Comparison of ENCODE assay signal across 9 cellular contexts in the genomic region with DNA sequence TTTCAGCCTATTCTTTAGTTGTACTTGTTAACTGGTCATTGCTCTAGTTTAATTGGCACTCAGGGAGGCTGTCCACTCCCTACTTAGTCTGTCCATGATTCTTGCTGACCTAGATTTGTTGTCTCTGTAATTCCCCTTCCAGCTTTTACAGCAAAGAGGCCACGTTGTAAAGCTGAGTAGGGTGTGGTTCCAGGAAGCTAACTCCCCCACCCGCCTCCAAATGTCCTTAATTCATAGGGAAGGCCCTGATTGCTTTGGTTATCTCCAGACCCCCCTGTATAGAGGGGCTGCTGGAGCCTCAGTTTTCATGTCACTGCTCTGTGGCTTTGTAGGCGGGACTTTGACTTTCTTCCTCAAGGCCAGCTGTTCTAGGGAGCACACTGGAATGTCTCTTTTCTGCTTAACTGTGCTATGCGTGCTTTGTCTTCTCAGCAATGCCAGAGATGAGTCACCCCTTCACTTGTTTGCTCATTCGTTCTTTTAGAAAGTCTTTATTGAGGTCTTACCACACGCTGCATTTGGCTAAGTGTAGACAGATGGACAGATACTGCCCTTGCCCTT.
A peak's percentile ranks its signal among the peaks of the same experiment; 100 is the strongest.
DNase-seq lines count a peak whose midpoint lies in the region; ATAC-seq and TF ChIP-seq lines count a peak whose summit lies in the region.
"Had no signal": no experiment of that assay in that cellular context is flagged by ENCODE, and none has a peak within 500 bp of the region (broad histone marks: within the 10 kb centered on the region; RNA-seq: fewer than 3 reads in every experiment).

No MANE protein-coding gene starts in this region.

- TF ChIP-seq POLR2A in testis (IDR thresholded peaks at IDR 0.05): no peak

- H3K4me1 ChIP-seq in HAP-1 (no peaks in the 10 kb centered on the region), SJSA1 (replicated peaks) (peaks cover 15% of the 10 kb centered on the region), left ventricle myocardium inferior (peaks cover 14% of the 10 kb centered on the region), testis (peaks cover 11% of the 10 kb centered on the region), BE2C (no peaks in the 10 kb centered on the region)

- H3K27me3 ChIP-seq in HAP-1 (ENCODE audit: low read depth) (no peaks in the 10 kb centered on the region), SJSA1 (replicated peaks) (no peaks in the 10 kb centered on the region), left ventricle myocardium inferior (ENCODE audit: low read depth) (no peaks in the 10 kb centered on the region), testis (no peaks in the 10 kb centered on the region), BE2C (no peaks in the 10 kb centered on the region)

- H3K4me3 ChIP-seq in HAP-1 (no peak overlapping the region), SJSA1 (no peak overlapping the region), left ventricle myocardium inferior (no peak overlapping the region), testis (no peak overlapping the region), BE2C (ENCODE audit: low read depth, low read length) (no peak overlapping the region)

- intact Hi-C loops in left ventricle myocardium inferior (cut with micrococcal nuclease) (no loop called here), testis (cut with DNase I; ENCODE audit: low total_unique reads) (no loop called here)

- H3K27ac ChIP-seq in SJSA1 (peak overlapping the region; percentile 61), left ventricle myocardium inferior (replicated peaks) (peak overlapping the region; percentile 65), testis (peak overlapping the region in 1 of 2 donors; percentile 51)

- H3K36me3 ChIP-seq in HAP-1 (replicated peaks) (no peaks in the 10 kb centered on the region), SJSA1 (no peaks in the 10 kb centered on the region), left ventricle myocardium inferior (no peaks in the 10 kb centered on the region), testis (ENCODE audit: low read depth, missing control alignments) (no peaks in the 10 kb centered on the region), BE2C (no peaks in the 10 kb centered on the region)

- WGBS in testis, 2 donors: 39 to 40% methylated on average over 6 of the region's 6 CpGs

- in situ Hi-C loops in HAP-1 (cut with MboI; ENCODE audit: low sequenced_read_pairs): no loop called here

- TF ChIP-seq CTCF in left ventricle myocardium inferior (IDR thresholded peaks at IDR 0.05; ENCODE audit: borderline replicate concordance) (no peak), testis (IDR thresholded peaks at IDR 0.05) (no peak), BE2C (IDR thresholded peaks at IDR 0.05; ENCODE audit: low read depth, low read length) (no peak)

- no peak for ATAC-seq in HG03025 (IDR thresholded peaks at IDR 0.05; ENCODE audit: low FRiP score, unreplicated experiment)
- ATAC-seq in activated CD4-positive, CD25-positive, alpha-beta regulatory T cell treated with anti-CD3 and anti-CD28 coated beads, Interleukin-2, amount 50 U/mL, for 24 hours: no peak

- H3K9me3 ChIP-seq in HAP-1 (no peaks in the 10 kb centered on the region), SJSA1 (replicated peaks) (no peaks in the 10 kb centered on the region), left ventricle myocardium inferior (replicated peaks) (no peaks in the 10 kb centered on the region), testis (no peaks in the 10 kb centered on the region), BE2C (no peaks in the 10 kb centered on the region)

- DNase-seq in HAP-1 (ENCODE audit: low spot score in 2 of 2) (peak; percentile 18 to 24), SJSA1 (ENCODE audit: low read depth in 1 of 2, low spot score in 2 of 2) (peak; percentile 85 to 94), left ventricle myocardium inferior (peak; percentile 19), testis (peak; percentile 53), NCI-H2171 treated with DMSO at 0.1 percent for 48 hours (lab: John Stamatoyannopoulos, UW) (no peak), BE2C (no peak)
- DNase-seq: effector memory CD4-positive, alpha-beta T cell had no signal

Comparison
In these comparisons a context has a peak if more than half of its experiments do, and no peak if none do; other contexts are left out.
1. DNase-seq: peak in HAP-1 (2 of 2), SJSA1 (2 of 2), left ventricle myocardium inferior (single experiment) and testis (single experiment); none in NCI-H2171 treated with DMSO at 0.1 percent for 48 hours (single experiment) and BE2C (single experiment).